8 cellular contexts compared by ENCODE assay signal in the genomic region with DNA sequence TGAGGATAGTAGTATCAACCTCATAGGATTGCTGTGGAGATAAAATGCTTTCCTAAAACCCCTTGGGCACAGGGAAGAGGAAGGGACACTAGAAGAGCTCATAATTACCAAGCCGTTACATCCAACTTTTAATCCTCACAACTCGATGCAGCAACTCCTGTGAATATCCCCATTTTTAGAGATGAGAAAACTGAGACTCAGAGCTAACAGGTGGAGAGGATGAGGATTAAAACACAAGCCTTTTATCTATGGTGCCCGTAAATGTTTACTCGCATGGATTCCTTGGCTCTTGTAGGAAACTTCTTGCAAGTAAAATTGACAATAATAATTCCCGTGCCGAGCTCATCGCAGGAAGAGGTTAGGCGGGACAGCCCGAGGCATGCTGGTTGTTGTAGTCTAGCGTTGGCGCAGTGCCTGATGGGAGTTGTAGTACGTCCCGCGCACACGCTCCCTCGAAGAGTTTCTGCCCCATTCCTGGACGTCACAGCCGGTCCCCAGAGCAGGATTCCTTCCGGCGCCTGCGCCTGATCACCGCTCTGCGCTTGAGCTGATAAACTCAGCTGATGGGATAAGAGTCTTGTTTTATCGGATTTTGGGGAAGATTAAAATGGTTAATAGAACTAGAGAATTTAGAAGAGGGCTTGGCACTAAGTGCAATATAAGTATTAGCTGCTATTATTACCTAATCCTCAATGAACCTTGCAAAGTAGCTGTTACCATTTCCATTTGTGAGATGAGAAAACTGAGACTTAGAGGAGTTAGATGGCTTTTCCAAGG. TPM values are rescaled to one million over a fixed set of nuclear protein-coding genes. Genes with fewer than 3 reads are reported as not detected.
DNase-seq lines count a peak whose midpoint lies in the region; FAIRE-seq and TF ChIP-seq lines count a peak whose summit lies in the region.

No MANE protein-coding gene starts in this region.

- H3K9me3 Mint-ChIP-seq in neural progenitor cell, result no peaks in the 10 kb centered on the region

- no peaks in the 10 kb centered on the region for H3K9me2 ChIP-seq in MM.1S (replicated peaks; ENCODE audit: insufficient read depth, low read length)

- H3K36me3 Mint-ChIP-seq in neural progenitor cell, result peaks cover 4% of the 10 kb centered on the region

- peak overlapping the region; percentile 90 for H3K4me3 Mint-ChIP-seq in neural progenitor cell

- H3K9me3 ChIP-seq in MM.1S (replicated peaks; ENCODE audit: insufficient read depth, low read length) (no peaks in the 10 kb centered on the region), neural progenitor cell (ENCODE audit: low read depth) (no peaks in the 10 kb centered on the region), stomach smooth muscle (ENCODE audit: control insufficient read depth in 2 of 2, low read length in 2 of 2) (no peaks in the 10 kb centered on the region)

- no peaks in the 10 kb centered on the region for H3K27me3 ChIP-seq in MM.1S (replicated peaks; ENCODE audit: insufficient read depth, low read length)
- H3K27me3 ChIP-seq in neural progenitor cell, result no peaks in the 10 kb centered on the region
- no peaks in the 10 kb centered on the region for H3K27me3 ChIP-seq in stomach smooth muscle (ENCODE audit: control insufficient read depth in 1 of 2, insufficient read depth in 2 of 2, low read length in 2 of 2)

- peaks cover 25% of the 10 kb centered on the region for H3F3A ChIP-seq in MM.1S (ENCODE audit: insufficient read depth, low read length)
- H3F3A ChIP-seq in neural progenitor cell (ENCODE audit: low read depth), result peaks cover 27% of the 10 kb centered on the region

- H3K79me2 ChIP-seq in MM.1S (ENCODE audit: low read length) (peaks cover 45% of the 10 kb centered on the region), neural progenitor cell (ENCODE audit: low read depth) (peaks cover 46% of the 10 kb centered on the region)

- DNase-seq in HCEC 1CT (peak; percentile 98), MM.1S (peak; percentile 94), SHP77 treated with DMSO at 0.1 percent for 48 hours (lab: John Stamatoyannopoulos, UW) (peak; percentile 94), activated gamma-delta T cell treated with Interleukin-2 at 50 U/mL for 16 hours (peak; percentile 87), foreskin fibroblast (peak; percentile 97 to 99), neural progenitor cell (ENCODE audit: low spot score) (peak; percentile 97)

- H3K27ac ChIP-seq in MM.1S (ENCODE audit: low read length), result no peak overlapping the region
- H3K27ac ChIP-seq in neural progenitor cell, result no peak overlapping the region
- H3K27ac ChIP-seq in stomach smooth muscle (ENCODE audit: low read length), result peak overlapping the region; percentile 61

- H3K4me3 ChIP-seq in MM.1S (ENCODE audit: low read length) (peak overlapping the region; percentile 74), foreskin fibroblast (ENCODE audit: low read depth in 1 of 2, low read length in 2 of 2) (peak overlapping the region; percentile 53 to 69), neural progenitor cell (peak overlapping the region; percentile 73), stomach smooth muscle (ENCODE audit: low read length in 2 of 2) (peak overlapping the region; percentile 77 to 83)

- H3K9ac ChIP-seq in MM.1S (ENCODE audit: low read length), result peak overlapping the region; percentile 71
- peak overlapping the region; percentile 44 for H3K9ac ChIP-seq in neural progenitor cell
- H3K9ac ChIP-seq in stomach smooth muscle (ENCODE audit: low read length in 2 of 2), result peak overlapping the region; percentile 55 to 78

- no peak for TF ChIP-seq CTCF in MM.1S (IDR thresholded peaks at IDR 0.05; ENCODE audit: low read length)
- TF ChIP-seq CTCF in foreskin fibroblast (IDR thresholded peaks at IDR 0.05; ENCODE audit: low read depth, low read length), result no peak
- no peak for TF ChIP-seq CTCF in neural progenitor cell (IDR thresholded peaks at IDR 0.05)

- peak overlapping the region; percentile 79 for H2AFZ ChIP-seq in MM.1S (ENCODE audit: low read length)
- peak overlapping the region; percentile 91 for H2AFZ ChIP-seq in neural progenitor cell (replicated peaks)

- H3K27ac Mint-ChIP-seq in neural progenitor cell, result peak overlapping the region; percentile 82

- H4K20me1 ChIP-seq in MM.1S (ENCODE audit: insufficient read depth, low read length) (no peaks in the 10 kb centered on the region; the same call in 1 of the 2 replicates), neural progenitor cell (ENCODE audit: low read depth) (peaks cover 18% of the 10 kb centered on the region)

- peak; percentile 93 for FAIRE-seq in G401.6 (lab: Jason Lieb, UNC)

- peak overlapping the region; percentile 97 for H3K4me2 ChIP-seq in MM.1S (ENCODE audit: low read depth, low read length)
- peak overlapping the region; percentile 82 for H3K4me2 ChIP-seq in neural progenitor cell

- H3K27me3 Mint-ChIP-seq in neural progenitor cell (ENCODE audit: insufficient read depth, low read depth), result no peaks in the 10 kb centered on the region

- H3K36me3 ChIP-seq in MM.1S (replicated peaks; ENCODE audit: insufficient read depth, low read length), result no peaks in the 10 kb centered on the region
- no peaks in the 10 kb centered on the region for H3K36me3 ChIP-seq in neural progenitor cell
- no peaks in the 10 kb centered on the region for H3K36me3 ChIP-seq in stomach smooth muscle (ENCODE audit: control insufficient read depth in 2 of 2, insufficient read depth in 2 of 2, low read length in 2 of 2)

- H3K4me1 ChIP-seq in MM.1S (ENCODE audit: low read length), result peaks cover 29% of the 10 kb centered on the region
- peaks cover 24% of the 10 kb centered on the region for H3K4me1 ChIP-seq in neural progenitor cell
- H3K4me1 ChIP-seq in stomach smooth muscle (ENCODE audit: control insufficient read depth, insufficient read depth, low read length), result peaks cover 46% of the 10 kb centered on the region

- peaks cover 41% of the 10 kb centered on the region for H3K4me1 Mint-ChIP-seq in neural progenitor cell

RNA-seq across cellular contexts. Expression of a gene that starts 2.8 kb away (rescaled TPM):
- 121 and 143 TPM in 2 replicates for total RNA-seq in neural progenitor cell (ENCODE audit: low replicate concordance)

RNA-seq across cellular contexts. Expression of a gene that starts 37.7 kb away (rescaled TPM):
- total RNA-seq in neural progenitor cell (ENCODE audit: low replicate concordance), result 9.5 and 21.6 TPM in 2 replicates
